In the genomic region with DNA sequence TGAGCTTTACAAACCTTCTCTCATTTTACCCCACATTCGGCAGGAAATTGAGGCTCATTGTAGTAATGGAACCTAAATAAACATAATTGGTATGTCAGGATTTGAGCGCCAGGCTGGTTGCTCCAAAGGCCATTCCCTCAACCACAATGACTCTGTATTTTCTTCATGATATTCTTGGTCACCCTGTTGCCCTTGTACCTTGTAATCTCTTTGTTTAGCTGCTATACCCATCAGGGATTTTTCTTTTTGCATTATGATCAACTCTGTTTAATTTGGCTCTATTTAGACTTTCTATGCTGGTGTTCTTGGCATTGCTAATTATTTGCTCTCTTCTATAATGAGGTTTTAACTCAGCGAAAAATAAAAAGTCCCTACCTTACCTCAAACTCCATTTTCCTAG, we compare ENCODE assay signal across 17 cellular contexts. TPM values are rescaled to one million over a fixed set of nuclear protein-coding genes. Genes with fewer than 3 reads are reported as not detected.
A peak's percentile ranks its signal among the peaks of the same experiment; 100 is the strongest.
DNase-seq lines count a peak whose midpoint lies in the region; TF ChIP-seq lines count a peak whose summit lies in the region.
"Had no signal": no experiment of that assay in that cellular context is flagged by ENCODE, and none has a peak within 500 bp of the region (broad histone marks: within the 10 kb centered on the region; RNA-seq: fewer than 3 reads in every experiment).

No MANE protein-coding gene starts in this region.

- H3K9me3 ChIP-seq in hepatocyte (ENCODE audit: low read depth) (no peaks in the 10 kb centered on the region), prostate gland (no peaks in the 10 kb centered on the region)
- H3K9me3 ChIP-seq in CD4-positive, alpha-beta memory T cell (ENCODE audit: control insufficient read depth in 1 of 2, low read length in 2 of 2): no peaks in the 10 kb centered on the region

- no peak overlapping the region for H3K9ac ChIP-seq in mesendoderm (ENCODE audit: low read length)
- H3K9ac ChIP-seq: GM23248 had no signal

- H4K20me1 ChIP-seq in hepatocyte (ENCODE audit: insufficient read depth, poor library complexity, severe bottlenecking): no peaks in the 10 kb centered on the region

- H3K56ac ChIP-seq in mesendoderm (ENCODE audit: low read length): no peak overlapping the region

- H3K79me2 ChIP-seq in hepatocyte: no peaks in the 10 kb centered on the region
- H3K79me2 ChIP-seq in mesendoderm (ENCODE audit: control insufficient read depth, insufficient read depth, low read length): no peaks in the 10 kb centered on the region

- no peaks in the 10 kb centered on the region for H3K4me1 Mint-ChIP-seq in CD4-positive, alpha-beta memory T cell

- no peak overlapping the region for H3K4ac ChIP-seq in mesendoderm (ENCODE audit: low read depth, low read length)

- H3K18ac ChIP-seq in mesendoderm (ENCODE audit: low read length): no peak overlapping the region

- no peak overlapping the region for H2AK5ac ChIP-seq in mesendoderm (ENCODE audit: low read length)

- H3K36me3 Mint-ChIP-seq in CD4-positive, alpha-beta memory T cell: no peaks in the 10 kb centered on the region

- peaks cover 14% of the 10 kb centered on the region in 2 donors for H3K27me3 Mint-ChIP-seq in CD4-positive, alpha-beta memory T cell

- CTCF ChIA-PET in CD4-positive, alpha-beta memory T cell (lab: Charles Lee; ENCODE audit: partially characterized antibody): no interaction called here

- no peak overlapping the region for H2BK15ac ChIP-seq in mesendoderm (replicated peaks; ENCODE audit: low read depth)

- H3K27ac ChIP-seq in hepatocyte (peak overlapping the region; percentile 81), prostate gland (peak overlapping the region; percentile 23 to 25), mesendoderm (ENCODE audit: low read depth, low read length) (no peak overlapping the region)
- no peak overlapping the region for H3K27ac ChIP-seq in CD4-positive, alpha-beta memory T cell (ENCODE audit: low read depth, low read length)
- H3K27ac ChIP-seq: 22Rv1, GM23248, HL-60 had no signal

- H2BK5ac ChIP-seq in mesendoderm (ENCODE audit: low read length): no peak overlapping the region

- no peak overlapping the region for H2BK120ac ChIP-seq in mesendoderm (ENCODE audit: low read depth, low read length)

- no peaks in the 10 kb centered on the region for H3K27me3 ChIP-seq in hepatocyte
- no peaks in the 10 kb centered on the region for H3K27me3 ChIP-seq in prostate gland (replicated peaks; ENCODE audit: insufficient read depth)
- no peaks in the 10 kb centered on the region for H3K27me3 ChIP-seq in mesendoderm (ENCODE audit: insufficient read depth, low read length, poor library complexity)
- H3K27me3 ChIP-seq in CD4-positive, alpha-beta memory T cell (ENCODE audit: insufficient read depth, low read length): no peaks in the 10 kb centered on the region

- H3K23ac ChIP-seq in mesendoderm (ENCODE audit: low read length): no peak overlapping the region

- TF ChIP-seq POLR2A in prostate gland (IDR thresholded peaks at IDR 0.05): no peak

- H3K4me2 ChIP-seq in hepatocyte (no peak overlapping the region), mesendoderm (ENCODE audit: low read length) (no peak overlapping the region)

- H3K79me1 ChIP-seq in mesendoderm (ENCODE audit: low read length): no peaks in the 10 kb centered on the region

- no peaks in the 10 kb centered on the region for H3K36me3 ChIP-seq in hepatocyte (replicated peaks; ENCODE audit: insufficient read depth, low read depth)
- H3K36me3 ChIP-seq in prostate gland: no peaks in the 10 kb centered on the region
- no peaks in the 10 kb centered on the region for H3K36me3 ChIP-seq in mesendoderm (ENCODE audit: control insufficient read depth, insufficient read depth, low read length)
- no peaks in the 10 kb centered on the region for H3K36me3 ChIP-seq in CD4-positive, alpha-beta memory T cell (ENCODE audit: insufficient read depth, low read length)

- H3K4me3 ChIP-seq in hepatocyte (no peak overlapping the region), prostate gland (no peak overlapping the region), mesendoderm (ENCODE audit: low read length) (no peak overlapping the region)
- H3K4me3 ChIP-seq in CD4-positive, alpha-beta memory T cell (ENCODE audit: low read length in 2 of 2): no peak overlapping the region
- H3K4me3 ChIP-seq: GM12878, GM23248 had no signal

- H3K9me2 ChIP-seq in hepatocyte (replicated peaks; ENCODE audit: insufficient read depth): no peaks in the 10 kb centered on the region

- POLR2A ChIA-PET in CD4-positive, alpha-beta memory T cell (lab: Charles Lee; ENCODE audit: partially characterized antibody): no interaction called here

- H3K4me3 Mint-ChIP-seq in CD4-positive, alpha-beta memory T cell: no peak overlapping the region

- DNase-seq in NCI-H146 (lab: John Stamatoyannopoulos, UW) (peak; percentile 26), NCI-H146 treated with DMSO at 0.1 percent for 48 hours (lab: John Stamatoyannopoulos, UW; ENCODE audit: unreplicated experiment) (no peak), M059J (ENCODE audit: low read depth) (peak; percentile 25), hepatocyte (ENCODE audit: low spot score) (no peak), prostate gland (ENCODE audit: low spot score) (no peak), LoVo (ENCODE audit: low spot score) (no peak), mesendoderm (no peak)
- DNase-seq in CD4-positive, alpha-beta memory T cell: no peak
- DNase-seq: DMS 273 treated with DMSO at 0.1 percent for 48 hours, GM23248, H7 had no signal

- intact Hi-C loops in prostate gland (cut with DNase I): no loop called here
- intact Hi-C loops in CD4-positive, alpha-beta memory T cell (cut with micrococcal nuclease): no loop called here

- no peaks in the 10 kb centered on the region for H3K9me3 Mint-ChIP-seq in CD4-positive, alpha-beta memory T cell

- no peak overlapping the region for H3K27ac Mint-ChIP-seq in CD4-positive, alpha-beta memory T cell

- peaks cover 15% of the 10 kb centered on the region for H3K4me1 ChIP-seq in hepatocyte (ENCODE audit: insufficient read depth)
- H3K4me1 ChIP-seq in prostate gland (replicated peaks): peaks cover 3% of the 10 kb centered on the region
- H3K4me1 ChIP-seq in mesendoderm (ENCODE audit: control insufficient read depth, low read depth, low read length): no peaks in the 10 kb centered on the region
- no peaks in the 10 kb centered on the region for H3K4me1 ChIP-seq in CD4-positive, alpha-beta memory T cell (ENCODE audit: insufficient read depth, low read length)

- no peak overlapping the region for H4K8ac ChIP-seq in mesendoderm (ENCODE audit: low read depth, low read length)

- WGBS in hepatocyte (ENCODE audit: low lambda C conversion rate, missing lambda C conversion rate): 77% methylated on average over 3 of the region's 3 CpGs
- 28% methylated on average over 3 of the region's 3 CpGs for WGBS in prostate gland
- WGBS in mesendoderm (ENCODE audit: extremely low coverage, insufficient coverage, low lambda C conversion rate): no CpG with 5 or more reads among the region's 3 CpGs

- H4K5ac ChIP-seq in mesendoderm (ENCODE audit: low read length): no peak overlapping the region

- H2AFZ ChIP-seq in hepatocyte: no peak overlapping the region
- H2AFZ ChIP-seq: GM23248 had no signal

- TF ChIP-seq CTCF in hepatocyte (IDR thresholded peaks at IDR 0.05; ENCODE audit: poor library complexity) (no peak), prostate gland (IDR thresholded peaks at IDR 0.05) (no peak)

RNA-seq across cellular contexts. Expression of a gene that starts 29.8 kb away (rescaled TPM):
- not detected in 2 replicates for total RNA-seq in M059J (2014; rRNA removed; shearing (Covaris generic))
- total RNA-seq in hepatocyte: 34.2 and 37.4 TPM in 2 replicates
- polyA plus RNA-seq in hepatocyte: 21.4 and 25.8 TPM in 2 replicates
- 1 to 10 TPM; 2.3 to 2.5 TPM for total RNA-seq in prostate gland
- polyA plus RNA-seq in mesendoderm (2013, experiment 1 of 2): 0.01 TPM
- polyA plus RNA-seq in mesendoderm (2013, experiment 2 of 2): under 0.01 TPM
- total RNA-seq in CD4-positive, alpha-beta memory T cell: under 1 TPM; 0.06 TPM
- polyA plus RNA-seq in CD4-positive, alpha-beta memory T cell: under 1 TPM in 1 of 2 donors, not detected in 1; 0.02 TPM
- total RNA-seq: G401, GM23248, H7 had no signal
- polyA plus RNA-seq: BJ, GM12878 had no signal

RNA-seq across cellular contexts. Expression of a gene that starts 30.0 kb away (rescaled TPM):
- total RNA-seq in M059J (2014; rRNA removed; shearing (Covaris generic)): 0.05 TPM in 1 of 2 replicates, not detected in the other
- total RNA-seq in hepatocyte (13.8 and 24.6 TPM in 2 replicates), prostate gland (not detected)
- 35.8 and 40.1 TPM in 2 replicates for polyA plus RNA-seq in hepatocyte
- polyA plus RNA-seq in mesendoderm (2013, experiment 1 of 2): not detected
- polyA plus RNA-seq in mesendoderm (2013, experiment 2 of 2): not detected
- total RNA-seq in CD4-positive, alpha-beta memory T cell: not detected
- polyA plus RNA-seq in CD4-positive, alpha-beta memory T cell: not detected
- total RNA-seq: A673, G401, GM12878, GM23248, H7 had no signal
- polyA plus RNA-seq: BJ, GM12878, GM23248 had no signal

RNA-seq across cellular contexts. Expression of a gene that starts 45.5 kb away (rescaled TPM):
- total RNA-seq in M059J (2014; rRNA removed; shearing (Covaris generic)): not detected in 2 replicates
- total RNA-seq in hepatocyte: 7.5 and 10.9 TPM in 2 replicates
- polyA plus RNA-seq in hepatocyte: 6.3 and 15.2 TPM in 2 replicates
- total RNA-seq in prostate gland: 10 to 100 TPM; 17.6 to 38.8 TPM
- polyA plus RNA-seq in mesendoderm (2013, experiment 1 of 2): 0.14 TPM
- polyA plus RNA-seq in mesendoderm (2013, experiment 2 of 2): 0.04 TPM
- total RNA-seq in CD4-positive, alpha-beta memory T cell: under 1 TPM; 0.23 to 0.97 TPM
- not detected for polyA plus RNA-seq in CD4-positive, alpha-beta memory T cell
- total RNA-seq: G401, H7 had no signal
- polyA plus RNA-seq: BJ, GM12878 had no signal

RNA-seq across cellular contexts. Expression of a gene that starts 45.6 kb away (rescaled TPM):
- total RNA-seq in M059J (2014; rRNA removed; shearing (Covaris generic)): not detected in 2 replicates
- total RNA-seq in hepatocyte (3.3 and 3.8 TPM in 2 replicates), prostate gland (10 to 100 TPM; 18.4 to 32.1 TPM)
- 4.3 and 7.7 TPM in 2 replicates for polyA plus RNA-seq in hepatocyte
- polyA plus RNA-seq in mesendoderm (2013, experiment 1 of 2): 0.18 TPM
- 0.08 TPM for polyA plus RNA-seq in mesendoderm (2013, experiment 2 of 2)
- under 1 TPM; 0.06 to 0.19 TPM for total RNA-seq in CD4-positive, alpha-beta memory T cell
- 1 to 10 TPM in 1 of 2 donors, under 1 TPM in 1; 0.19 to 2.9 TPM for polyA plus RNA-seq in CD4-positive, alpha-beta memory T cell
- total RNA-seq: G401 had no signal

Comparison
In these comparisons a context has a peak if more than half of its experiments do, and no peak if none do; other contexts are left out.
1. DNase-seq: peak in NCI-H146 (single experiment) and M059J (single experiment); none in NCI-H146 treated with DMSO at 0.1 percent for 48 hours (single experiment), hepatocyte (single experiment), prostate gland (single experiment), LoVo (single experiment), mesendoderm (single experiment) and CD4-positive, alpha-beta memory T cell (0 of 5).
2. H3K27ac ChIP-seq: peak in hepatocyte (single experiment) and prostate gland (2 of 2); none in mesendoderm (single experiment) and CD4-positive, alpha-beta memory T cell (single experiment).
3. RNA of a gene that starts 29.8 kb away (total RNA-seq): 34.2 to 37.4 TPM in hepatocyte; 2.3 to 2.5 TPM in prostate gland, 0.06 TPM in CD4-positive, alpha-beta memory T cell and not detected in M059J; every median in the first group is over 10 times any median in the second.
4. RNA of a gene that starts 30.0 kb away (total RNA-seq): 13.8 to 24.6 TPM in hepatocyte; not detected in prostate gland, 0.05 TPM in M059J and not detected in CD4-positive, alpha-beta memory T cell; every median in the first group is over 10 times any median in the second.